ENCODE assay signal across 28 cellular contexts in genomic region chr12:40185303-40185693, GRCh38.
"Had no signal": no experiment of that assay in that cellular context is flagged by ENCODE, and none has a peak within 500 bp of the region (broad histone marks: within the 10 kb centered on the region; RNA-seq: fewer than 3 reads in every experiment).

No MANE protein-coding gene starts in this region.

- H3K9me3 Mint-ChIP-seq: stimulated activated effector memory CD8-positive, alpha-beta T cell treated with anti-CD3 and anti-CD28 coated beads, Interleukin-12 subunit alpha, Interleukin-12 subunit beta, amount 100 ng/mL, for 72 hours had no signal

- H3K27me3 Mint-ChIP-seq: progenitor cell of endocrine pancreas; stimulated activated naive CD8-positive, alpha-beta T cell treated with anti-CD3 and anti-CD28 coated beads, Interleukin-15, amount 100 ng/mL, for 72 hours; type B pancreatic cell had no signal

- H3K36me3 ChIP-seq: neural progenitor cell, ovary, right lobe of liver, sigmoid colon, suprapubic skin, tibial artery, transverse colon, vagina had no signal

- H3K4me3 Mint-ChIP-seq: natural killer cell; nephron; neural progenitor cell; stimulated activated effector memory CD8-positive, alpha-beta T cell treated with anti-CD3 and anti-CD28 coated beads, Interleukin-12 subunit alpha, Interleukin-12 subunit beta, amount 100 ng/mL, for 72 hours; stimulated activated naive CD8-positive, alpha-beta T cell treated with anti-CD3 and anti-CD28 coated beads, Interleukin-15, amount 100 ng/mL, for 72 hours; type B pancreatic cell had no signal

- H3K4me1 ChIP-seq: neural progenitor cell, parathyroid adenoma, psoas muscle, sigmoid colon, suprapubic skin, testis, tibial artery, transverse colon, vagina had no signal

- H3K27ac ChIP-seq: neural progenitor cell, ovary, parathyroid adenoma, psoas muscle, right lobe of liver, sigmoid colon, suprapubic skin, testis, tibial artery, transverse colon, vagina had no signal

- H3K9me3 ChIP-seq: ovary, psoas muscle, right lobe of liver, suprapubic skin, testis, tibial artery, transverse colon, vagina had no signal

- H3K4me3 ChIP-seq: neural progenitor cell, ovary, psoas muscle, right lobe of liver, sigmoid colon, suprapubic skin, testis, tibial artery, transverse colon, vagina had no signal

- H3K36me3 Mint-ChIP-seq: natural killer cell; neural progenitor cell; stimulated activated effector memory CD8-positive, alpha-beta T cell treated with anti-CD3 and anti-CD28 coated beads, Interleukin-12 subunit alpha, Interleukin-12 subunit beta, amount 100 ng/mL, for 72 hours; type B pancreatic cell had no signal

- H3K27ac Mint-ChIP-seq: natural killer cell; nephron; neural progenitor cell; progenitor cell of endocrine pancreas; stimulated activated effector memory CD8-positive, alpha-beta T cell treated with anti-CD3 and anti-CD28 coated beads, Interleukin-12 subunit alpha, Interleukin-12 subunit beta, amount 100 ng/mL, for 72 hours; stimulated activated naive CD8-positive, alpha-beta T cell treated with anti-CD3 and anti-CD28 coated beads, Interleukin-15, amount 100 ng/mL, for 72 hours; type B pancreatic cell had no signal

- DNase-seq: natural killer cell; occipital lobe; ovary; posterior cingulate gyrus; psoas muscle; right cardiac atrium; right lobe of liver; sigmoid colon; small intestine; stimulated activated CD4-positive, alpha-beta T cell treated with anti-CD3 and anti-CD28 coated beads, Interleukin-15, amount 100 ng/mL, for 24 hours; stimulated activated CD4-positive, alpha-beta T cell treated with anti-CD3 and anti-CD28 coated beads, Interleukin-2, amount 100 ng/mL, for 24 hours; stimulated activated CD4-positive, alpha-beta T cell treated with anti-CD3 and anti-CD28 coated beads, Interleukin-2, amount 100 ng/mL, for 48 hours; stimulated activated CD4-positive, alpha-beta T cell treated with anti-CD3 and anti-CD28 coated beads, Interleukin-4, amount 100 ng/mL, for 24 hours; stimulated activated naive CD4-positive, alpha-beta T cell; stimulated activated naive CD8-positive, alpha-beta T cell treated with anti-CD3 and anti-CD28 coated beads, Interleukin-15, amount 100 ng/mL, for 72 hours; stimulated activated naive CD8-positive, alpha-beta T cell treated with anti-CD3 and anti-CD28 coated beads, Interleukin-15, Interleukin-2, amounts not matched to agents 100 U/mL and 50 U/mL, for 24 hours; substantia nigra; testis; tibial artery; transverse colon had no signal

- ATAC-seq: natural killer cell; psoas muscle; right cardiac atrium; right lobe of liver; stimulated activated effector memory CD8-positive, alpha-beta T cell treated with anti-CD3 and anti-CD28 coated beads, Interleukin-12 subunit alpha, Interleukin-12 subunit beta, amount 100 ng/mL, for 72 hours; stimulated activated naive CD8-positive, alpha-beta T cell treated with anti-CD3 and anti-CD28 coated beads, Interleukin-15, amount 100 ng/mL, for 72 hours; stimulated activated naive CD8-positive, alpha-beta T cell treated with anti-CD3 and anti-CD28 coated beads, Interleukin-15, Interleukin-2, amounts not matched to agents 100 U/mL and 50 U/mL, for 24 hours had no signal

- H3K4me1 Mint-ChIP-seq: natural killer cell; nephron; neural progenitor cell; stimulated activated effector memory CD8-positive, alpha-beta T cell treated with anti-CD3 and anti-CD28 coated beads, Interleukin-12 subunit alpha, Interleukin-12 subunit beta, amount 100 ng/mL, for 72 hours; stimulated activated naive CD8-positive, alpha-beta T cell treated with anti-CD3 and anti-CD28 coated beads, Interleukin-15, amount 100 ng/mL, for 72 hours had no signal

- H3K27me3 ChIP-seq: neural progenitor cell, ovary, right lobe of liver, sigmoid colon, suprapubic skin, testis, tibial artery, transverse colon, vagina had no signal
